In the genomic region with DNA sequence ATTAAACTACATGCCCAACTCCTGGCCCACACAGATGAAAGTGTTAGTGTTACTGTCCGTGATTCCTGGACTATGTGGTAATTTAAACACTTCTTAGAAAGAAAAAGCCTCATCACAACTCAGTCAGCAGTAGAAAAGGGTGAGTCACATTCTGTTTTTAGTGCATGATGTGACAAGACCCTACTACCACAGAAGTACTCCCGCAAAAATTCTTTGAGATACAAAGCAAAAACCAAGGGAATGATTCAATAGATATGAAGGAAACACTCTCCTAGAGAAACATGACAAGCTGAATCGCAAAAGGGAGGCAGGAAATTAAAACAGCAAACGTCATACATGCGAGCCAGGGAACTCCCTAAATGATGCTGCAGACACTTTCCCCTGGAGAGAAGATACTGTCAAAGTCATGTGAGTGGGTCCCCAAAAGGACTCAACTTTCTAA, we compare ENCODE assay signal across 9 cellular contexts. TPM values are rescaled to one million over a fixed set of nuclear protein-coding genes. Genes with fewer than 3 reads are reported as not detected.
DNase-seq lines count a peak whose midpoint lies in the region; ATAC-seq and TF ChIP-seq lines count a peak whose summit lies in the region.
"Had no signal": no experiment of that assay in that cellular context is flagged by ENCODE, and none has a peak within 500 bp of the region (broad histone marks: within the 10 kb centered on the region; RNA-seq: fewer than 3 reads in every experiment).

No MANE protein-coding gene starts in this region.

- H3K4me3 ChIP-seq in AG04449 (ENCODE audit: low read depth, low read length) (no peak overlapping the region), thyroid gland (replicated peaks in 1 of 3) (no peak overlapping the region)

- no peaks in the 10 kb centered on the region for H3K27me3 ChIP-seq in foreskin keratinocyte
- no peaks in the 10 kb centered on the region for H3K27me3 ChIP-seq in thyroid gland

- H3K27ac ChIP-seq in foreskin keratinocyte (peak overlapping the region; percentile 70), thyroid gland (no peak overlapping the region)

- DNase-seq in AG04449 (ENCODE audit: low read depth, low spot score) = peak; percentile 80
- peak; percentile 64 for DNase-seq in RKO (ENCODE audit: low spot score)
- DNase-seq in foreskin keratinocyte = peak; percentile 88 to 94
- no peak for DNase-seq in NCI-H510A (lab: John Stamatoyannopoulos, UW)
- DNase-seq in NCI-H146 treated with DMSO at 0.1 percent for 48 hours (lab: John Stamatoyannopoulos, UW; ENCODE audit: unreplicated experiment) = no peak
- no peak for DNase-seq in thyroid gland
- DNase-seq: T1000 had no signal

- no peaks in the 10 kb centered on the region for H3K9me3 ChIP-seq in thyroid gland

- intact Hi-C loops in thyroid gland (cut with DNase I) = no loop called here

- H3K36me3 ChIP-seq in thyroid gland = peaks cover 61 to 78% of the 10 kb centered on the region in 2 donors

- TF ChIP-seq CTCF in AG04449 (IDR thresholded peaks at IDR 0.05; ENCODE audit: insufficient read depth, low read length, missing control alignments) (no peak), foreskin keratinocyte (conservative IDR thresholded peaks at IDR 0.05) (no peak), thyroid gland (IDR thresholded peaks at IDR 0.05) (no peak)

- WGBS in thyroid gland, 2 donors = 73 to 77% methylated on average over 5 of the region's 5 CpGs

- peaks cover 16% of the 10 kb centered on the region for H3K4me1 ChIP-seq in foreskin keratinocyte
- peaks cover 12 to 41% of the 10 kb centered on the region in 2 donors for H3K4me1 ChIP-seq in thyroid gland

- peak; percentile 24 for ATAC-seq in GM19351 (IDR thresholded peaks at IDR 0.05; ENCODE audit: unreplicated experiment)
- ATAC-seq in foreskin keratinocyte = peak; percentile 87
- ATAC-seq in GM19328 (IDR thresholded peaks at IDR 0.05; ENCODE audit: unreplicated experiment) = no peak

- POLR2A ChIA-PET in AG04449 (lab: Yijun Ruan, JAX) = interaction anchor here (0.7 kb wide), 1 partner anchor 377 kb away, joined by 3 read pairs; no protein-coding TSS in a partner anchor

- TF ChIP-seq POLR2A in thyroid gland (IDR thresholded peaks at IDR 0.05) = no peak

- CTCF ChIA-PET in AG04449 (lab: Yijun Ruan, JAX) = interaction anchor here (1.4 to 1.8 kb wide), 3 partner anchors 16 to 151 kb away, joined by 3 to 4 read pairs (median 3); no protein-coding TSS in a partner anchor

RNA-seq across cellular contexts. Expression of a gene that starts 14.4 kb away (rescaled TPM):
- total RNA-seq in foreskin keratinocyte = 11.5 and 14.2 TPM in 2 replicates
- polyA plus RNA-seq in foreskin keratinocyte = 7.9 and 11.4 TPM in 2 replicates
- total RNA-seq in thyroid gland = 10 to 100 TPM; 31.5 to 50.6 (median 36.3) TPM

RNA-seq across cellular contexts. Expression of a gene that starts 60.0 kb away (rescaled TPM):
- total RNA-seq in foreskin keratinocyte (38.9 and 41.5 TPM in 2 replicates), thyroid gland (100 to 1,000 TPM in 3 of 4 donors, 10 to 100 TPM in 1; 77.3 to 135 (median 115) TPM)
- polyA plus RNA-seq in foreskin keratinocyte = 34.4 and 39.5 TPM in 2 replicates

Comparison
In these comparisons a context has a peak if more than half of its experiments do, and no peak if none do; other contexts are left out.
1. DNase-seq: peak in AG04449 (single experiment), RKO (single experiment) and foreskin keratinocyte (2 of 2); none in NCI-H510A (single experiment), NCI-H146 treated with DMSO at 0.1 percent for 48 hours (single experiment) and thyroid gland (0 of 2).